1 cellular context compared by ENCODE assay signal in genomic region chr3:196055683-196056270, GRCh38.
TF ChIP-seq lines count a peak whose summit lies in the region.

No MANE protein-coding gene starts in this region.

TF ChIP-seq in K562, 482 proteins besides CTCF, POLR2A, EP300 and RAD21 (continued from another document and continues in another):
- TF ChIP-seq CEBPZ (IDR thresholded peaks at IDR 0.05; ENCODE audit: borderline replicate concordance, low read depth, low read length) (no peak), ETV6 (IDR thresholded peaks at IDR 0.05; ENCODE audit: borderline replicate concordance in 1 of 2, low read depth in 2 of 2, low read length in 1 of 2) (no peak), ETV6 (CRISPR knock-in tag; IDR thresholded peaks at IDR 0.05; ENCODE audit: borderline replicate concordance) (no peak), CBX1 (IDR thresholded peaks at IDR 0.05; ENCODE audit: low read depth) (no peak), ZNF282 (CRISPR knock-in tag; IDR thresholded peaks at IDR 0.05) (no peak), ZSCAN32 (CRISPR knock-in tag; IDR thresholded peaks at IDR 0.05) (0 out of 2 replicates have a peak, but pooled peaks have one; percentile 36), RBBP5 (IDR thresholded peaks at IDR 0.05; ENCODE audit: borderline replicate concordance, insufficient read depth, low read length, poor library complexity, severe bottlenecking) (no peak), ZKSCAN3 (CRISPR knock-in tag; IDR thresholded peaks at IDR 0.05) (no peak), ZNF143 (CRISPR knock-in tag; IDR thresholded peaks at IDR 0.05) (no peak), MCM2 (IDR thresholded peaks at IDR 0.05; ENCODE audit: low read depth) (no peak), ELF2 (CRISPR knock-in tag; IDR thresholded peaks at IDR 0.05) (no peak), PBX2 (CRISPR knock-in tag; IDR thresholded peaks at IDR 0.05; ENCODE audit: low read depth) (no peak), PBX2 (tag; conservative IDR thresholded peaks at IDR 0.05; ENCODE audit: low read depth) (peak; percentile 30; the same call in 1 of the 2 replicates), ZNF780A (CRISPR knock-in tag; IDR thresholded peaks at IDR 0.05) (no peak), HBP1 (CRISPR knock-in tag; IDR thresholded peaks at IDR 0.05) (no peak), MIER1 (IDR thresholded peaks at IDR 0.05; ENCODE audit: low read depth) (no peak), ZNF512 (tag; IDR thresholded peaks at IDR 0.05) (no peak), JUND (IDR thresholded peaks at IDR 0.05; ENCODE audit: borderline replicate concordance, low read depth, low read length) (peak; percentile 93), JUND (tag; IDR thresholded peaks at IDR 0.05; ENCODE audit: borderline replicate concordance, low read depth, low read length) (peak; percentile 94), PREB (CRISPR knock-in tag; IDR thresholded peaks at IDR 0.05) (no peak), PCBP2 (IDR thresholded peaks at IDR 0.05; ENCODE audit: low read depth, low read length, poor library complexity, severe bottlenecking) (no peak), FIP1L1 (IDR thresholded peaks at IDR 0.05; ENCODE audit: low read depth, low read length, poor library complexity, severe bottlenecking) (no peak), USF1 (CRISPR knock-in tag; IDR thresholded peaks at IDR 0.05) (no peak), ZBTB2 (IDR thresholded peaks at IDR 0.05) (no peak), TARDBP (IDR thresholded peaks at IDR 0.05) (peak; percentile 80; the same call in 1 of the 2 replicates), ZNF232 (CRISPR knock-in tag; IDR thresholded peaks at IDR 0.05) (no peak), CXXC5 (CRISPR knock-in tag; IDR thresholded peaks at IDR 0.05) (peak; percentile 61), IRF1 (CRISPR knock-in tag; IDR thresholded peaks at IDR 0.05; ENCODE audit: borderline replicate concordance) (no peak), ZBTB8A (IDR thresholded peaks at IDR 0.05; ENCODE audit: partially characterized antibody) (no peak), ZNF274 (IDR thresholded peaks at IDR 0.05; ENCODE audit: borderline replicate concordance, low read depth, low read length) (no peak), HNRNPL (IDR thresholded peaks at IDR 0.05; ENCODE audit: low read depth, low read length) (no peak), SFPQ (IDR thresholded peaks at IDR 0.05; ENCODE audit: low read depth, low read length) (no peak), SP2 (IDR thresholded peaks at IDR 0.05; ENCODE audit: extremely low read depth, low read depth, low read length, poor library complexity, severe bottlenecking) (no peak), ZNF253 (CRISPR knock-in tag; conservative IDR thresholded peaks at IDR 0.05) (no peak), YBX1 (IDR thresholded peaks at IDR 0.05) (no peak), ATF7 (IDR thresholded peaks at IDR 0.05) (peak; percentile 99), THAP7 (CRISPR knock-in tag; IDR thresholded peaks at IDR 0.05) (no peak), ZNF57 (CRISPR knock-in tag; IDR thresholded peaks at IDR 0.05) (no peak), TSC22D4 (tag; IDR thresholded peaks at IDR 0.05) (no peak), ZNF133 (CRISPR knock-in tag; IDR thresholded peaks at IDR 0.05) (no peak), SP1 (CRISPR knock-in tag; IDR thresholded peaks at IDR 0.05) (no peak; the same call in 1 of the 2 replicates), FOXJ3 (CRISPR knock-in tag; IDR thresholded peaks at IDR 0.05) (no peak), ZNF124 (CRISPR knock-in tag; IDR thresholded peaks at IDR 0.05) (no peak), MLLT1 (IDR thresholded peaks at IDR 0.05) (peak in 1 of 2 experiments; percentile 55; a peak in 1 of 4 replicates), GABPA (tag; conservative IDR thresholded peaks at IDR 0.05; ENCODE audit: low read depth) (no peak), HNRNPUL1 (IDR thresholded peaks at IDR 0.05; ENCODE audit: low read length) (no peak), NBN (IDR thresholded peaks at IDR 0.05; ENCODE audit: low read depth) (no peak), FOS (IDR thresholded peaks at IDR 0.05; ENCODE audit: extremely low read depth, insufficient read length) (no peak), CBFB (CRISPR knock-in tag; IDR thresholded peaks at IDR 0.05) (no peak)
